In genomic region chr1:94599090-94599813, GRCh38 we compare ENCODE assay signal across 12 cellular contexts. TPM values are rescaled to one million over a fixed set of nuclear protein-coding genes. Genes with fewer than 3 reads are reported as not detected.
DNase-seq lines count a peak whose midpoint lies in the region; ATAC-seq and TF ChIP-seq lines count a peak whose summit lies in the region.
"Had no signal": no experiment of that assay in that cellular context is flagged by ENCODE, and none has a peak within 500 bp of the region (broad histone marks: within the 10 kb centered on the region; RNA-seq: fewer than 3 reads in every experiment).

No MANE protein-coding gene starts in this region.

- H3K4me3 ChIP-seq in ascending aorta (no peak overlapping the region), heart right ventricle (no peak overlapping the region), prostate gland (no peak overlapping the region)

- H3K9me3 ChIP-seq in ascending aorta = no peaks in the 10 kb centered on the region
- no peaks in the 10 kb centered on the region for H3K9me3 ChIP-seq in heart right ventricle
- H3K9me3 ChIP-seq in prostate gland = no peaks in the 10 kb centered on the region

- H3K27ac ChIP-seq in ascending aorta (no peak overlapping the region), heart right ventricle (no peak overlapping the region), prostate gland (no peak overlapping the region)

- ATAC-seq in heart right ventricle (peak; percentile 68 to 90 (median 82)), HG03378 (IDR thresholded peaks at IDR 0.05; ENCODE audit: unreplicated experiment) (no peak)
- ATAC-seq: effector memory CD8-positive, alpha-beta T cell; stimulated activated naive B cell treated with anti-CD40 and anti-IgM and Interleukin-4, amounts not matched to agents 10 μg/mL and 1 μg/mL and 100 μg/mL, for 72 hours had no signal

- peaks cover 5% of the 10 kb centered on the region; the same call in 1 of the 2 replicates for H3K9me3 Mint-ChIP-seq in HFFc6
- H3K9me3 Mint-ChIP-seq: effector memory CD8-positive, alpha-beta T cell had no signal

- peak; percentile 32 for DNase-seq in HFFc6
- no peak for DNase-seq in ascending aorta (ENCODE audit: low spot score in 2 of 2)
- DNase-seq in heart right ventricle = peak in 1 of 2 donors; percentile 34
- peak; percentile 29 for DNase-seq in prostate gland (ENCODE audit: low spot score)
- DNase-seq in NCI-H748 treated with DMSO at 0.1 percent for 48 hours (lab: John Stamatoyannopoulos, UW) = no peak
- DNase-seq in NCI-H2081 (lab: John Stamatoyannopoulos, UW) = no peak
- no peak for DNase-seq in A172 (ENCODE audit: low spot score)
- DNase-seq: effector memory CD8-positive, alpha-beta T cell; GDM1; NCI-H1092; stimulated activated naive B cell treated with anti-CD40 and anti-IgM and Interleukin-4, amounts not matched to agents 10 μg/mL and 1 μg/mL and 100 μg/mL, for 72 hours had no signal

- H3K27ac Mint-ChIP-seq in HFFc6 = no peak overlapping the region
- H3K27ac Mint-ChIP-seq: effector memory CD8-positive, alpha-beta T cell; stimulated activated naive B cell treated with anti-CD40 and anti-IgM and Interleukin-4, amounts not matched to agents 10 μg/mL and 1 μg/mL and 100 μg/mL, for 72 hours had no signal

- peaks cover 64% of the 10 kb centered on the region for H3K4me1 Mint-ChIP-seq in HFFc6 (ENCODE audit: low read depth)

- intact Hi-C loops in ascending aorta (cut with DNase I) = loop anchor here (1.0 kb wide), 1 partner anchor 77 kb away; no protein-coding TSS in a partner anchor
- intact Hi-C loops in heart right ventricle (cut with DNase I) = loop anchor here in 6 of 10 donors (5.0 to 10.0 kb wide), 5 partner anchors 57 to 203 kb away; partner anchors contain the start of gene F3 (in 3 of the 6)
- intact Hi-C loops in prostate gland (cut with DNase I) = loop anchor here (2.0 to 5.0 kb wide), 4 partner anchors 42 to 203 kb away; partner anchors contain the start of gene F3

- no peaks in the 10 kb centered on the region; the same call in 1 of the 2 replicates for H3K36me3 Mint-ChIP-seq in HFFc6 (ENCODE audit: low read depth)
- H3K36me3 Mint-ChIP-seq: stimulated activated naive B cell treated with anti-CD40 and anti-IgM and Interleukin-4, amounts not matched to agents 10 μg/mL and 1 μg/mL and 100 μg/mL, for 72 hours had no signal

- TF ChIP-seq POLR2A in prostate gland (IDR thresholded peaks at IDR 0.05) = no peak

- H3K36me3 ChIP-seq in ascending aorta = no peaks in the 10 kb centered on the region
- no peaks in the 10 kb centered on the region for H3K36me3 ChIP-seq in heart right ventricle
- no peaks in the 10 kb centered on the region for H3K36me3 ChIP-seq in prostate gland

- no peak overlapping the region for H3K4me3 Mint-ChIP-seq in HFFc6
- H3K4me3 Mint-ChIP-seq: effector memory CD8-positive, alpha-beta T cell; stimulated activated naive B cell treated with anti-CD40 and anti-IgM and Interleukin-4, amounts not matched to agents 10 μg/mL and 1 μg/mL and 100 μg/mL, for 72 hours had no signal

- WGBS in heart right ventricle, 2 donors = 77 to 80% methylated on average over 11 of the region's 11 CpGs
- 76% methylated on average over 11 of the region's 11 CpGs for WGBS in prostate gland

- H3K4me1 ChIP-seq in ascending aorta = no peaks in the 10 kb centered on the region
- H3K4me1 ChIP-seq in heart right ventricle = peaks cover 0 to 15% (median 0%) of the 10 kb centered on the region in 9 donors
- H3K4me1 ChIP-seq in prostate gland (replicated peaks) = peaks cover 2% of the 10 kb centered on the region

- peaks cover 2% of the 10 kb centered on the region for H3K27me3 Mint-ChIP-seq in HFFc6 (ENCODE audit: insufficient read depth)

- H3K27me3 ChIP-seq in ascending aorta (no peaks in the 10 kb centered on the region), heart right ventricle (peaks cover 0 to 20% (median 0%) of the 10 kb centered on the region in 7 donors), prostate gland (replicated peaks; ENCODE audit: insufficient read depth) (no peaks in the 10 kb centered on the region)

- TF ChIP-seq CTCF in HFFc6 (IDR thresholded peaks at IDR 0.05) (peak; percentile 67), ascending aorta (IDR thresholded peaks at IDR 0.05) (peak in 2 of 3 experiments; percentile 27 to 57), heart right ventricle (IDR thresholded peaks at IDR 0.05) (peak; percentile 11 to 67 (median 59)), prostate gland (IDR thresholded peaks at IDR 0.05) (peak; percentile 20 to 83 (median 51))

RNA-seq across cellular contexts. Expression of gene F3, which starts 57.7 kb away (rescaled TPM):
- 100 to 1,000 TPM; 150 to 457 (median 176) TPM for total RNA-seq in HFFc6 (2021; fragmentation: NEBNext Ultra II Directional; extraction: Animal tissue kit (Norgen Biotek cat#: 25700))
- total RNA-seq in ascending aorta (32.5 TPM), heart right ventricle (10 to 100 TPM; 20.4 to 99.0 (median 48.5) TPM), prostate gland (100 to 1,000 TPM in 1 of 2 donors, 10 to 100 TPM in 1; 36.3 to 120 TPM)
- 10 to 100 TPM; 20.6 to 30.9 TPM for polyA plus RNA-seq in heart right ventricle
- total RNA-seq in A172 (2014; rRNA removed; shearing (Covaris generic)) = 79.2 and 79.3 TPM in 2 replicates

Comparison
In these comparisons a context has a peak if more than half of its experiments do, and no peak if none do; other contexts are left out.
1. DNase-seq: peak in HFFc6 (single experiment) and prostate gland (single experiment); none in ascending aorta (0 of 2), NCI-H748 treated with DMSO at 0.1 percent for 48 hours (single experiment), NCI-H2081 (0 of 2) and A172 (single experiment).
2. Peak in every context shown above with its lines, with median percentiles within 50 percentile points of each other: CTCF ChIP-seq.